1 cellular context compared by ENCODE assay signal in genomic region chr6:121334299-121335104, GRCh38.
TF ChIP-seq lines count a peak whose summit lies in the region.

TBC1D32 (minus strand) TSS chr6:121334480; CDS start chr6:121334430, 50 bp downstream.

TF ChIP-seq in HepG2, 621 proteins besides CTCF, POLR2A, EP300 and RAD21 (continued from another document and continues in another):
- TF ChIP-seq HNF4G (IDR thresholded peaks at IDR 0.05; ENCODE audit: borderline replicate concordance, low read depth, low read length), result no peak
- TF ChIP-seq HNF4G (CRISPR knock-in tag; IDR thresholded peaks at IDR 0.05; ENCODE audit: borderline replicate concordance, low read depth), result 0 out of 2 replicates have a peak, but pooled peaks have one; percentile 34
- TF ChIP-seq ZNF644 (CRISPR knock-in tag; IDR thresholded peaks at IDR 0.05; ENCODE audit: low read depth), result peak; percentile 64; the same call in 1 of the 2 replicates
- peak; percentile 75 for TF ChIP-seq ZNF746 (CRISPR knock-in tag; IDR thresholded peaks at IDR 0.05)
- peak; percentile 95; the same call in 1 of the 2 replicates for TF ChIP-seq ZNF740 (CRISPR knock-in tag; IDR thresholded peaks at IDR 0.05)
- peak; percentile 77 for TF ChIP-seq PTBP1 (IDR thresholded peaks at IDR 0.05; ENCODE audit: low read depth, low read length, poor library complexity, severe bottlenecking)
- peak; percentile 53; the same call in 1 of the 2 replicates for TF ChIP-seq PITX1 (CRISPR knock-in tag; IDR thresholded peaks at IDR 0.05)
- TF ChIP-seq FOXA3 (CRISPR knock-in tag; IDR thresholded peaks at IDR 0.05), result peak; percentile 63
- TF ChIP-seq, protein P1, sequence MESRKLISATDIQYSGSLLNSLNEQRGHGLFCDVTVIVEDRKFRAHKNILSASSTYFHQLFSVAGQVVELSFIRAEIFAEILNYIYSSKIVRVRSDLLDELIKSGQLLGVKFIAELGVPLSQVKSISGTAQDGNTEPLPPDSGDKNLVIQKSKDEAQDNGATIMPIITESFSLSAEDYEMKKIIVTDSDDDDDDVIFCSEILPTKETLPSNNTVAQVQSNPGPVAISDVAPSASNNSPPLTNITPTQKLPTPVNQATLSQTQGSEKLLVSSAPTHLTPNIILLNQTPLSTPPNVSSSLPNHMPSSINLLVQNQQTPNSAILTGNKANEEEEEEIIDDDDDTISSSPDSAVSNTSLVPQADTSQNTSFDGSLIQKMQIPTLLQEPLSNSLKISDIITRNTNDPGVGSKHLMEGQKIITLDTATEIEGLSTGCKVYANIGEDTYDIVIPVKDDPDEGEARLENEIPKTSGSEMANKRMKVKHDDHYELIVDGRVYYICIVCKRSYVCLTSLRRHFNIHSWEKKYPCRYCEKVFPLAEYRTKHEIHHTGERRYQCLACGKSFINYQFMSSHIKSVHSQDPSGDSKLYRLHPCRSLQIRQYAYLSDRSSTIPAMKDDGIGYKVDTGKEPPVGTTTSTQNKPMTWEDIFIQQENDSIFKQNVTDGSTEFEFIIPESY (CRISPR knock-in tag; IDR thresholded peaks at IDR 0.05), result no peak
- peak; percentile 66 for TF ChIP-seq ZNF121 (CRISPR knock-in tag; IDR thresholded peaks at IDR 0.05)
- TF ChIP-seq ARID3A (IDR thresholded peaks at IDR 0.05; ENCODE audit: low read depth, low read length), result peak; percentile 21; the same call in 1 of the 2 replicates
- TF ChIP-seq, protein P2, sequence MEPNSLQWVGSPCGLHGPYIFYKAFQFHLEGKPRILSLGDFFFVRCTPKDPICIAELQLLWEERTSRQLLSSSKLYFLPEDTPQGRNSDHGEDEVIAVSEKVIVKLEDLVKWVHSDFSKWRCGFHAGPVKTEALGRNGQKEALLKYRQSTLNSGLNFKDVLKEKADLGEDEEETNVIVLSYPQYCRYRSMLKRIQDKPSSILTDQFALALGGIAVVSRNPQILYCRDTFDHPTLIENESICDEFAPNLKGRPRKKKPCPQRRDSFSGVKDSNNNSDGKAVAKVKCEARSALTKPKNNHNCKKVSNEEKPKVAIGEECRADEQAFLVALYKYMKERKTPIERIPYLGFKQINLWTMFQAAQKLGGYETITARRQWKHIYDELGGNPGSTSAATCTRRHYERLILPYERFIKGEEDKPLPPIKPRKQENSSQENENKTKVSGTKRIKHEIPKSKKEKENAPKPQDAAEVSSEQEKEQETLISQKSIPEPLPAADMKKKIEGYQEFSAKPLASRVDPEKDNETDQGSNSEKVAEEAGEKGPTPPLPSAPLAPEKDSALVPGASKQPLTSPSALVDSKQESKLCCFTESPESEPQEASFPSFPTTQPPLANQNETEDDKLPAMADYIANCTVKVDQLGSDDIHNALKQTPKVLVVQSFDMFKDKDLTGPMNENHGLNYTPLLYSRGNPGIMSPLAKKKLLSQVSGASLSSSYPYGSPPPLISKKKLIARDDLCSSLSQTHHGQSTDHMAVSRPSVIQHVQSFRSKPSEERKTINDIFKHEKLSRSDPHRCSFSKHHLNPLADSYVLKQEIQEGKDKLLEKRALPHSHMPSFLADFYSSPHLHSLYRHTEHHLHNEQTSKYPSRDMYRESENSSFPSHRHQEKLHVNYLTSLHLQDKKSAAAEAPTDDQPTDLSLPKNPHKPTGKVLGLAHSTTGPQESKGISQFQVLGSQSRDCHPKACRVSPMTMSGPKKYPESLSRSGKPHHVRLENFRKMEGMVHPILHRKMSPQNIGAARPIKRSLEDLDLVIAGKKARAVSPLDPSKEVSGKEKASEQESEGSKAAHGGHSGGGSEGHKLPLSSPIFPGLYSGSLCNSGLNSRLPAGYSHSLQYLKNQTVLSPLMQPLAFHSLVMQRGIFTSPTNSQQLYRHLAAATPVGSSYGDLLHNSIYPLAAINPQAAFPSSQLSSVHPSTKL (CRISPR knock-in tag; IDR thresholded peaks at IDR 0.05), result peak; percentile 66; the same call in 1 of the 2 replicates
- 0 out of 2 replicates have a peak, but pooled peaks have one; percentile 47 for TF ChIP-seq ARNTL (CRISPR knock-in tag; IDR thresholded peaks at IDR 0.05)
- TF ChIP-seq, protein P3, sequence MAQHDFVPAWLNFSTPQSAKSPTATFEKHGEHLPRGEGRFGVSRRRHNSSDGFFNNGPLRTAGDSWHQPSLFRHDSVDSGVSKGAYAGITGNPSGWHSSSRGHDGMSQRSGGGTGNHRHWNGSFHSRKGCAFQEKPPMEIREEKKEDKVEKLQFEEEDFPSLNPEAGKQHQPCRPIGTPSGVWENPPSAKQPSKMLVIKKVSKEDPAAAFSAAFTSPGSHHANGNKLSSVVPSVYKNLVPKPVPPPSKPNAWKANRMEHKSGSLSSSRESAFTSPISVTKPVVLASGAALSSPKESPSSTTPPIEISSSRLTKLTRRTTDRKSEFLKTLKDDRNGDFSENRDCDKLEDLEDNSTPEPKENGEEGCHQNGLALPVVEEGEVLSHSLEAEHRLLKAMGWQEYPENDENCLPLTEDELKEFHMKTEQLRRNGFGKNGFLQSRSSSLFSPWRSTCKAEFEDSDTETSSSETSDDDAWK (CRISPR knock-in tag; IDR thresholded peaks at IDR 0.05), result no peak
- TF ChIP-seq TSC22D2 (CRISPR knock-in tag; IDR thresholded peaks at IDR 0.05; ENCODE audit: borderline replicate concordance), result peak; percentile 71; the same call in 1 of the 2 replicates
- TF ChIP-seq, protein P4, sequence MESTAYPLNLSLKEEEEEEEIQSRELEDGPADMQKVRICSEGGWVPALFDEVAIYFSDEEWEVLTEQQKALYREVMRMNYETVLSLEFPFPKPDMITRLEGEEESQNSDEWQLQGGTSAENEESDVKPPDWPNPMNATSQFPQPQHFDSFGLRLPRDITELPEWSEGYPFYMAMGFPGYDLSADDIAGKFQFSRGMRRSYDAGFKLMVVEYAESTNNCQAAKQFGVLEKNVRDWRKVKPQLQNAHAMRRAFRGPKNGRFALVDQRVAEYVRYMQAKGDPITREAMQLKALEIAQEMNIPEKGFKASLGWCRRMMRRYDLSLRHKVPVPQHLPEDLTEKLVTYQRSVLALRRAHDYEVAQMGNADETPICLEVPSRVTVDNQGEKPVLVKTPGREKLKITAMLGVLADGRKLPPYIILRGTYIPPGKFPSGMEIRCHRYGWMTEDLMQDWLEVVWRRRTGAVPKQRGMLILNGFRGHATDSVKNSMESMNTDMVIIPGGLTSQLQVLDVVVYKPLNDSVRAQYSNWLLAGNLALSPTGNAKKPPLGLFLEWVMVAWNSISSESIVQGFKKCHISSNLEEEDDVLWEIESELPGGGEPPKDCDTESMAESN (CRISPR knock-in tag; conservative IDR thresholded peaks at IDR 0.05), result peak; percentile 88
- TF ChIP-seq ZNF672 (CRISPR knock-in tag; IDR thresholded peaks at IDR 0.05), result 0 out of 2 replicates have a peak, but pooled peaks have one; percentile 64
- peak; percentile 88; the same call in 1 of the 2 replicates for TF ChIP-seq ZNF44 (CRISPR knock-in tag; IDR thresholded peaks at IDR 0.05)
- TF ChIP-seq ZFX (CRISPR knock-in tag; IDR thresholded peaks at IDR 0.05; ENCODE audit: low read depth), result peak; percentile 60; the same call in 1 of the 2 replicates
- TF ChIP-seq ZIK1 (CRISPR knock-in tag; IDR thresholded peaks at IDR 0.05; ENCODE audit: borderline replicate concordance, low read depth), result 0 out of 2 replicates have a peak, but pooled peaks have one; percentile 82
- TF ChIP-seq HOXA5 (CRISPR knock-in tag; IDR thresholded peaks at IDR 0.05), result no peak; the same call in 1 of the 2 replicates
- TF ChIP-seq ATAD3A (CRISPR knock-in tag; IDR thresholded peaks at IDR 0.05), result 0 out of 2 replicates have a peak, but pooled peaks have one; percentile 67
- peak; percentile 82; the same call in 1 of the 2 replicates for TF ChIP-seq ZNF337 (CRISPR knock-in tag; IDR thresholded peaks at IDR 0.05; ENCODE audit: borderline replicate concordance, low read depth)
- peak; percentile 96 for TF ChIP-seq ARID2 (CRISPR knock-in tag; IDR thresholded peaks at IDR 0.05; ENCODE audit: borderline replicate concordance)
- TF ChIP-seq, protein P5, sequence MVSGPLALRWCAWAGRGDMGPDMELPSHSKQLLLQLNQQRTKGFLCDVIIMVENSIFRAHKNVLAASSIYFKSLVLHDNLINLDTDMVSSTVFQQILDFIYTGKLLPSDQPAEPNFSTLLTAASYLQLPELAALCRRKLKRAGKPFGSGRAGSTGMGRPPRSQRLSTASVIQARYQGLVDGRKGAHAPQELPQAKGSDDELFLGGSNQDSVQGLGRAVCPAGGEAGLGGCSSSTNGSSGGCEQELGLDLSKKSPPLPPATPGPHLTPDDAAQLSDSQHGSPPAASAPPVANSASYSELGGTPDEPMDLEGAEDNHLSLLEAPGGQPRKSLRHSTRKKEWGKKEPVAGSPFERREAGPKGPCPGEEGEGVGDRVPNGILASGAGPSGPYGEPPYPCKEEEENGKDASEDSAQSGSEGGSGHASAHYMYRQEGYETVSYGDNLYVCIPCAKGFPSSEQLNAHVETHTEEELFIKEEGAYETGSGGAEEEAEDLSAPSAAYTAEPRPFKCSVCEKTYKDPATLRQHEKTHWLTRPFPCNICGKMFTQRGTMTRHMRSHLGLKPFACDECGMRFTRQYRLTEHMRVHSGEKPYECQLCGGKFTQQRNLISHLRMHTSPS (CRISPR knock-in tag; IDR thresholded peaks at IDR 0.05; ENCODE audit: low read depth), result 0 out of 2 replicates have a peak, but pooled peaks have one; percentile 35
- TF ChIP-seq ZNF878 (CRISPR knock-in tag; IDR thresholded peaks at IDR 0.05), result peak; percentile 83; the same call in 1 of the 2 replicates
- peak; percentile 70; the same call in 1 of the 2 replicates for TF ChIP-seq KDM4B (CRISPR knock-in tag; IDR thresholded peaks at IDR 0.05)
- no peak for TF ChIP-seq FOXP1 (IDR thresholded peaks at IDR 0.05)
- no peak for TF ChIP-seq FOXP1 (CRISPR knock-in tag; IDR thresholded peaks at IDR 0.05)
- TF ChIP-seq MEIS2 (CRISPR knock-in tag; IDR thresholded peaks at IDR 0.05), result peak; percentile 8; the same call in 1 of the 2 replicates
- TF ChIP-seq EHMT2 (IDR thresholded peaks at IDR 0.05; ENCODE audit: borderline replicate concordance, low read depth, low read length), result peak; percentile 55; the same call in 1 of the 2 replicates
- TF ChIP-seq ZNF749 (CRISPR knock-in tag; IDR thresholded peaks at IDR 0.05; ENCODE audit: borderline replicate concordance), result peak; percentile 81; the same call in 1 of the 2 replicates
- no peak for TF ChIP-seq FLYWCH1 (CRISPR knock-in tag; IDR thresholded peaks at IDR 0.05)
- peak; percentile 11; the same call in 1 of the 2 replicates for TF ChIP-seq MAF1 (CRISPR knock-in tag; IDR thresholded peaks at IDR 0.05; ENCODE audit: borderline replicate concordance)
- TF ChIP-seq HMGXB4 (CRISPR knock-in tag; IDR thresholded peaks at IDR 0.05; ENCODE audit: borderline replicate concordance in 1 of 2, low read depth in 1 of 2), result peak; percentile 75 to 89
- TF ChIP-seq, protein P6, sequence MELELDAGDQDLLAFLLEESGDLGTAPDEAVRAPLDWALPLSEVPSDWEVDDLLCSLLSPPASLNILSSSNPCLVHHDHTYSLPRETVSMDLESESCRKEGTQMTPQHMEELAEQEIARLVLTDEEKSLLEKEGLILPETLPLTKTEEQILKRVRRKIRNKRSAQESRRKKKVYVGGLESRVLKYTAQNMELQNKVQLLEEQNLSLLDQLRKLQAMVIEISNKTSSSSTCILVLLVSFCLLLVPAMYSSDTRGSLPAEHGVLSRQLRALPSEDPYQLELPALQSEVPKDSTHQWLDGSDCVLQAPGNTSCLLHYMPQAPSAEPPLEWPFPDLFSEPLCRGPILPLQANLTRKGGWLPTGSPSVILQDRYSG (CRISPR knock-in tag; IDR thresholded peaks at IDR 0.05), result 0 out of 2 replicates have a peak, but pooled peaks have one; percentile 10
- TF ChIP-seq ZFY (CRISPR knock-in tag; IDR thresholded peaks at IDR 0.05), result peak; percentile 34; the same call in 1 of the 2 replicates
- TF ChIP-seq, protein P7, sequence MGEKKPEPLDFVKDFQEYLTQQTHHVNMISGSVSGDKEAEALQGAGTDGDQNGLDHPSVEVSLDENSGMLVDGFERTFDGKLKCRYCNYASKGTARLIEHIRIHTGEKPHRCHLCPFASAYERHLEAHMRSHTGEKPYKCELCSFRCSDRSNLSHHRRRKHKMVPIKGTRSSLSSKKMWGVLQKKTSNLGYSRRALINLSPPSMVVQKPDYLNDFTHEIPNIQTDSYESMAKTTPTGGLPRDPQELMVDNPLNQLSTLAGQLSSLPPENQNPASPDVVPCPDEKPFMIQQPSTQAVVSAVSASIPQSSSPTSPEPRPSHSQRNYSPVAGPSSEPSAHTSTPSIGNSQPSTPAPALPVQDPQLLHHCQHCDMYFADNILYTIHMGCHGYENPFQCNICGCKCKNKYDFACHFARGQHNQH (CRISPR knock-in tag; IDR thresholded peaks at IDR 0.05), result peak; percentile 83; the same call in 1 of the 2 replicates
- TF ChIP-seq NAIF1 (CRISPR knock-in tag; IDR thresholded peaks at IDR 0.05; ENCODE audit: borderline replicate concordance), result peak; percentile 92
- TF ChIP-seq ZC3H13 (CRISPR knock-in tag; IDR thresholded peaks at IDR 0.05), result peak; percentile 63; the same call in 1 of the 2 replicates
- no peak for TF ChIP-seq FOXO4 (CRISPR knock-in tag; conservative IDR thresholded peaks at IDR 0.05)
